1 cellular context compared by ENCODE assay signal in genomic region chr12:119679081-119679480, GRCh38.
TF ChIP-seq lines count a peak whose summit lies in the region.

No MANE protein-coding gene starts in this region.

TF ChIP-seq in HepG2, 621 proteins besides CTCF, POLR2A, EP300 and RAD21:
- TF ChIP-seq RXRB (CRISPR knock-in tag; IDR thresholded peaks at IDR 0.05; ENCODE audit: borderline replicate concordance) (no peak), SRY (CRISPR knock-in tag; IDR thresholded peaks at IDR 0.05) (no peak), PTBP1 (IDR thresholded peaks at IDR 0.05; ENCODE audit: low read depth, low read length, poor library complexity, severe bottlenecking) (no peak), THAP11 (CRISPR knock-in tag; IDR thresholded peaks at IDR 0.05) (no peak), NCOA5 (CRISPR knock-in tag; IDR thresholded peaks at IDR 0.05) (no peak), ZMYM4 (CRISPR knock-in tag; IDR thresholded peaks at IDR 0.05) (no peak), HHEX (CRISPR knock-in tag; IDR thresholded peaks at IDR 0.05) (no peak), ZNF207 (IDR thresholded peaks at IDR 0.05; ENCODE audit: borderline replicate concordance) (no peak), ZGPAT (CRISPR knock-in tag; IDR thresholded peaks at IDR 0.05) (no peak), ZNF703 (CRISPR knock-in tag; IDR thresholded peaks at IDR 0.05; ENCODE audit: borderline replicate concordance) (no peak), ZNF230 (CRISPR knock-in tag; IDR thresholded peaks at IDR 0.05) (no peak), REXO4 (CRISPR knock-in tag; IDR thresholded peaks at IDR 0.05; ENCODE audit: borderline replicate concordance) (no peak), ZNF839 (CRISPR knock-in tag; IDR thresholded peaks at IDR 0.05; ENCODE audit: borderline replicate concordance) (no peak), AGO1 (IDR thresholded peaks at IDR 0.05; ENCODE audit: low read depth, low read length, poor library complexity, severe bottlenecking) (no peak), WIZ (CRISPR knock-in tag; IDR thresholded peaks at IDR 0.05) (no peak), ZBTB49 (CRISPR knock-in tag; IDR thresholded peaks at IDR 0.05; ENCODE audit: borderline replicate concordance) (no peak)
TF ChIP-seq in HepG2: peak in this region for 0.
